In genomic region chr17:50630524-50631194, GRCh38 we compare ENCODE assay signal across 8 cellular contexts. TPM values are rescaled to one million over a fixed set of nuclear protein-coding genes. Genes with fewer than 3 reads are reported as not detected.
A peak's percentile ranks its signal among the peaks of the same experiment; 100 is the strongest.
DNase-seq lines count a peak whose midpoint lies in the region; ATAC-seq and TF ChIP-seq lines count a peak whose summit lies in the region.

No MANE protein-coding gene starts in this region.

- no peak overlapping the region for H3K4me3 ChIP-seq in MG63
- H3K4me3 ChIP-seq in thyroid gland (replicated peaks in 1 of 3) = no peak overlapping the region

- no peak overlapping the region for H3K27ac ChIP-seq in thyroid gland

- TF ChIP-seq CTCF in chondrocyte (IDR thresholded peaks at IDR 0.05) (peak; percentile 85), thyroid gland (IDR thresholded peaks at IDR 0.05) (peak; percentile 72 to 98 (median 94))

- H3K27me3 Mint-ChIP-seq in chondrocyte (ENCODE audit: low read depth) = peaks cover 9% of the 10 kb centered on the region
- peaks cover 30 to 81% (median 64%) of the 10 kb centered on the region in 5 donors for H3K27me3 Mint-ChIP-seq in naive thymus-derived CD8-positive, alpha-beta T cell

- no peaks in the 10 kb centered on the region for H3K36me3 Mint-ChIP-seq in chondrocyte (ENCODE audit: low read depth)
- peaks cover 0 to 3% (median 0%) of the 10 kb centered on the region in 3 donors for H3K36me3 Mint-ChIP-seq in naive thymus-derived CD8-positive, alpha-beta T cell

- no peaks in the 10 kb centered on the region for H3K9me3 Mint-ChIP-seq in chondrocyte (ENCODE audit: low read depth)
- H3K9me3 Mint-ChIP-seq in naive thymus-derived CD8-positive, alpha-beta T cell = no peaks in the 10 kb centered on the region

- no peak overlapping the region for H3K4me3 Mint-ChIP-seq in chondrocyte (ENCODE audit: unreplicated experiment)
- no peak overlapping the region for H3K4me3 Mint-ChIP-seq in naive thymus-derived CD8-positive, alpha-beta T cell

- no peak overlapping the region for H3K27ac Mint-ChIP-seq in chondrocyte (ENCODE audit: unreplicated experiment)
- peak overlapping the region in 2 of 10 donors; percentile 19 to 63 for H3K27ac Mint-ChIP-seq in naive thymus-derived CD8-positive, alpha-beta T cell

- no peak for TF ChIP-seq POLR2A in thyroid gland (IDR thresholded peaks at IDR 0.05)

- no peaks in the 10 kb centered on the region for H3K36me3 ChIP-seq in MG63
- no peaks in the 10 kb centered on the region for H3K36me3 ChIP-seq in thyroid gland

- no peaks in the 10 kb centered on the region for H3K27me3 ChIP-seq in MG63
- H3K27me3 ChIP-seq in thyroid gland = no peaks in the 10 kb centered on the region

- peak; percentile 74 to 86 for ATAC-seq in naive thymus-derived CD8-positive, alpha-beta T cell
- no peak for ATAC-seq in GM21737 (IDR thresholded peaks at IDR 0.05; ENCODE audit: unreplicated experiment)
- no peak for ATAC-seq in HG03442 (IDR thresholded peaks at IDR 0.05; ENCODE audit: unreplicated experiment)

- DNase-seq in Daoy (ENCODE audit: low read depth) (peak; percentile 56), MG63 (peak; percentile 43), chondrocyte (ENCODE audit: low spot score) (no peak), thyroid gland (peak; percentile 84 to 87)
- peak; percentile 48 for DNase-seq in activated CD4-positive, alpha-beta T cell treated with anti-CD3 and anti-CD28 coated beads for 1 hour
- DNase-seq in naive thymus-derived CD8-positive, alpha-beta T cell = peak; percentile 31 to 76 (median 54)

- 65 to 69% methylated on average over 6 to 7 of the region's 7 CpGs for WGBS in thyroid gland, 2 donors

- intact Hi-C loops in thyroid gland (cut with DNase I) = loop anchor here (5.0 kb wide), 2 partner anchors 52 to 67 kb away; no protein-coding TSS in a partner anchor

- peaks cover 36 to 38% of the 10 kb centered on the region in 2 donors for H3K4me1 ChIP-seq in thyroid gland

- H3K9me3 ChIP-seq in MG63 = no peaks in the 10 kb centered on the region
- H3K9me3 ChIP-seq in thyroid gland = no peaks in the 10 kb centered on the region

- H3K4me1 Mint-ChIP-seq in chondrocyte (ENCODE audit: low read depth) = peaks cover 9% of the 10 kb centered on the region
- peaks cover 7 to 16% (median 8%) of the 10 kb centered on the region in 4 donors for H3K4me1 Mint-ChIP-seq in naive thymus-derived CD8-positive, alpha-beta T cell

- POLR2A ChIA-PET in naive thymus-derived CD8-positive, alpha-beta T cell (lab: Charles Lee) = no interaction called here

RNA-seq across cellular contexts. Expression of gene ABCC3, which starts 4.0 kb away (rescaled TPM):
- 10.4 and 14.3 TPM in 2 replicates for total RNA-seq in Daoy (2014; rRNA removed; shearing (Covaris generic))
- total RNA-seq in MG63 (2014; rRNA removed; shearing (Covaris generic); ENCODE audit: low replicate concordance) = 0.17 and 2.0 TPM in 2 replicates
- total RNA-seq in chondrocyte (1.9 to 16.0 TPM (median 2.8 TPM) in 3 replicates), thyroid gland (100 to 1,000 TPM in 2 of 4 donors, 10 to 100 TPM in 2; 51.0 to 189 (median 131) TPM)
- under 1 TPM in 1 of 2 experiments, not detected in 1; 0.10 TPM for total RNA-seq in naive thymus-derived CD8-positive, alpha-beta T cell
- polyA plus RNA-seq in naive thymus-derived CD8-positive, alpha-beta T cell = not detected

Comparison
In these comparisons a context has a peak if more than half of its experiments do, and no peak if none do; other contexts are left out.
1. ATAC-seq: peak in naive thymus-derived CD8-positive, alpha-beta T cell (2 of 2); none in GM21737 (single experiment) and HG03442 (single experiment).